ENCODE assay signal across 8 cellular contexts in the genomic region with DNA sequence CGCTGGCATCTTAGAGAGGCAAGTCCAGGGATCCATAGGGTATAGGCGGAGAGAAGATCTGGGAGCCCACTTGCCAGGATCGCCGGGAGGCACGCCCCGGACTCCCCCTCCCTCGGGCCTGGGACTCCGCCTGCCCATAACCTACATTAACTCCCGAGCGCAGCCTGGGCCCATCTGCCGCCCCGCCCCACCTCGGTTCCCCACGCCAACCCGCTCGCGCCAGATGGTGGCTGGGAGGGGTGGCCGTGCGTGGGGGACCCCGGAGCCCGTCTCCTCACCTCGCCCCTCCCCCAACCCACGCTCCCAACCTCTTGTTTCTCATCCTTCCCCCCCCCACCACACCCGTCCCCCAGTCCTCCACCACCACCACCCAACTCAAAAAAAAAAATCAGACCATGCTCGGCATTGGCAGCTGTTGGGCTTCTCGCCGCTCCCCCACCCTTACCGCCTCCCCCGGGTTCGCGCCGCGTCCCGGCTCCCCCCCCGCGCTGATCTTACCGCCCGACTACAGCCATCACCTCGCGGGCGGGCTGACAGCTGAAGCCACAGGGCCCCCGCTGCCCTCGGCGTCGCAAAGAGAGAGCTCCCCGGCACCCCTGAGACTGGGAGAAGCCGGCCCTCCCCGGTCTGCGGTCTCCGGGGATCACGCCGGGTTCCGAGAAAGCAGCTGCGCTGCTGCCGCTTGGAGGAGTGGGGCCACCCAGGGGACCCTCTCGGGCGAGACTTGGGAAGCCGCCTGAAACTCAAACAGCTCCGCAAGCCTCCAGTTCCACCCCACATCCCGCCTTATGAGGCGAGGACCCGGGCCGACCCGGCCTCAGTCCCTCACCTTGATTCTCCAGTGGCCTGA. TPM values are rescaled to one million over a fixed set of nuclear protein-coding genes. Genes with fewer than 3 reads are reported as not detected.
DNase-seq lines count a peak whose midpoint lies in the region; ATAC-seq and TF ChIP-seq lines count a peak whose summit lies in the region.

No MANE protein-coding gene starts in this region.

- peak overlapping the region in 3 of 4 experiments; percentile 17 to 28 (median 22) for H3K4me3 ChIP-seq in fibroblast of lung (replicated peaks in 1 of 4; ENCODE audit: control extremely low read depth in 1 of 4, insufficient read depth in 1 of 4, low read depth in 3 of 4, low read length in 4 of 4)
- peak overlapping the region; percentile 52 for H3K4me3 ChIP-seq in smooth muscle cell
- H3K4me3 ChIP-seq in aorta (ENCODE audit: low read length in 2 of 2) = peak overlapping the region in 1 of 2 donors; percentile 5

- H4K20me1 ChIP-seq in fibroblast of lung (ENCODE audit: control insufficient read depth, extremely low read depth, insufficient read depth, low read length) (no peaks in the 10 kb centered on the region), smooth muscle cell (ENCODE audit: low read depth) (peaks cover 8% of the 10 kb centered on the region)

- no peaks in the 10 kb centered on the region for H3F3A ChIP-seq in smooth muscle cell (ENCODE audit: low read depth)

- 2% methylated on average over 35 of the region's 64 CpGs for WGBS in smooth muscle cell (ENCODE audit: low lambda C conversion rate)
- 8 to 10% methylated on average over 60 to 64 of the region's 64 CpGs for whole genome bisulfite sequencing in aorta, 2 donors

- no peak for ATAC-seq in aorta (ENCODE audit: low FRiP score)
- ATAC-seq in HG02571 (IDR thresholded peaks at IDR 0.05; ENCODE audit: unreplicated experiment) = no peak

- H3K79me2 ChIP-seq in fibroblast of lung (ENCODE audit: control insufficient read depth, insufficient read depth, low read length) (no peaks in the 10 kb centered on the region), smooth muscle cell (ENCODE audit: low read depth) (no peaks in the 10 kb centered on the region)

- peaks cover 11% of the 10 kb centered on the region for H3K4me1 ChIP-seq in fibroblast of lung (ENCODE audit: control insufficient read depth, extremely low read depth, insufficient read depth, low read length)
- H3K4me1 ChIP-seq in smooth muscle cell (ENCODE audit: low read depth) = peaks cover 50% of the 10 kb centered on the region
- no peaks in the 10 kb centered on the region for H3K4me1 ChIP-seq in aorta (ENCODE audit: control insufficient read depth in 1 of 2, insufficient read depth in 2 of 2, low read length in 2 of 2)

- intact Hi-C loops in posterior cingulate gyrus (cut with DNase I) (no loop called here), aorta (cut with DNase I) (no loop called here)

- H2AFZ ChIP-seq in fibroblast of lung (ENCODE audit: low read length) (no peak overlapping the region), smooth muscle cell (ENCODE audit: low read depth) (no peak overlapping the region)

- DNase-seq in NCI-H2227 (lab: John Stamatoyannopoulos, UW; ENCODE audit: unreplicated experiment) (peak; percentile 31), NCI-H2227 treated with DMSO at 0.1 percent for 48 hours (lab: John Stamatoyannopoulos, UW) (no peak), RPMI8226 (peak; percentile 14), fibroblast of lung (ENCODE audit: low read depth in 2 of 2) (no peak), smooth muscle cell (lab: John Stamatoyannopoulos, UW; ENCODE audit: unreplicated experiment) (no peak), posterior cingulate gyrus (no peak), aorta (no peak)

- H3K4me2 ChIP-seq in fibroblast of lung (ENCODE audit: extremely low read depth, insufficient read depth, low read length) = peak overlapping the region; percentile 71
- peak overlapping the region; percentile 90 for H3K4me2 ChIP-seq in smooth muscle cell

- H3K27me3 ChIP-seq in fibroblast of lung (ENCODE audit: control insufficient read depth, insufficient read depth, low read length) (peaks cover 47% of the 10 kb centered on the region), smooth muscle cell (ENCODE audit: low read depth) (peaks cover 98% of the 10 kb centered on the region), aorta (ENCODE audit: control insufficient read depth in 1 of 2, insufficient read depth in 2 of 2, low read length in 1 of 2) (no peaks in the 10 kb centered on the region)

- no peaks in the 10 kb centered on the region for H3K36me3 ChIP-seq in fibroblast of lung (ENCODE audit: control insufficient read depth, insufficient read depth, low read length)
- H3K36me3 ChIP-seq in smooth muscle cell (ENCODE audit: low read depth) = no peaks in the 10 kb centered on the region
- H3K36me3 ChIP-seq in aorta (ENCODE audit: control insufficient read depth in 1 of 2, insufficient read depth in 2 of 2, low read length in 1 of 2) = no peaks in the 10 kb centered on the region

- H3K27ac ChIP-seq in fibroblast of lung (ENCODE audit: insufficient read depth, low read length) (no peak overlapping the region), smooth muscle cell (ENCODE audit: low read depth) (no peak overlapping the region), aorta (ENCODE audit: low read depth in 1 of 2, low read length in 2 of 2) (no peak overlapping the region)

- TF ChIP-seq CTCF in fibroblast of lung (conservative IDR thresholded peaks at IDR 0.05 in 1 of 2, IDR thresholded peaks at IDR 0.05 in 1 of 2; ENCODE audit: low read depth in 1 of 2, low read length in 2 of 2) = no peak
- no peak for TF ChIP-seq CTCF in smooth muscle cell (IDR thresholded peaks at IDR 0.05; ENCODE audit: borderline replicate concordance, insufficient read depth, poor library complexity, severe bottlenecking)

- H3K9me3 ChIP-seq in fibroblast of lung (ENCODE audit: control insufficient read depth, insufficient read depth, low read depth, low read length) (no peaks in the 10 kb centered on the region), smooth muscle cell (replicated peaks; ENCODE audit: low read depth) (no peaks in the 10 kb centered on the region), aorta (ENCODE audit: control insufficient read depth, low read length) (no peaks in the 10 kb centered on the region)

- no peak overlapping the region for H3K9ac ChIP-seq in fibroblast of lung (ENCODE audit: insufficient read depth, low read length)
- no peak overlapping the region for H3K9ac ChIP-seq in smooth muscle cell (ENCODE audit: low read depth)

RNA-seq across cellular contexts. Expression of gene DLL4, which starts 1.4 kb away (rescaled TPM):
- total RNA-seq in fibroblast of lung = under 0.01 TPM in 2 replicates
- polyA plus RNA-seq in fibroblast of lung = 0.18 and 1.0 TPM in 2 replicates
- polyA plus RNA-seq in fibroblast of lung (2012) = 0.22 and 1.5 TPM in 2 replicates
- 0.39 and 6.4 TPM in 2 replicates for polyA minus RNA-seq in fibroblast of lung (ENCODE audit: low replicate concordance)
- 0.04 TPM in 1 of 2 replicates, not detected in the other for total RNA-seq in smooth muscle cell
- polyA plus RNA-seq in smooth muscle cell = 0.37 TPM in 1 of 2 replicates, not detected in the other
- 10 to 100 TPM in 1 of 2 donors, 1 to 10 TPM in 1; 9.7 to 28.4 TPM for total RNA-seq in aorta
- polyA plus RNA-seq in aorta = under 1 TPM; 0.20 to 0.38 TPM

RNA-seq across cellular contexts. Expression of gene CHAC1, which starts 25.5 kb away (rescaled TPM):
- 33.1 and 62.6 TPM in 2 replicates for total RNA-seq in fibroblast of lung
- 7.5 and 14.8 TPM in 2 replicates for polyA plus RNA-seq in fibroblast of lung
- 8.3 and 18.5 TPM in 2 replicates for polyA plus RNA-seq in fibroblast of lung (2012)
- 7.5 and 16.7 TPM in 2 replicates for polyA minus RNA-seq in fibroblast of lung (ENCODE audit: low replicate concordance)
- 25.2 and 29.6 TPM in 2 replicates for total RNA-seq in smooth muscle cell
- polyA plus RNA-seq in smooth muscle cell = 31.5 and 33.6 TPM in 2 replicates
- total RNA-seq in aorta = 1 to 10 TPM; 2.1 to 5.3 TPM
- 1 to 10 TPM; 1.2 to 4.5 TPM for polyA plus RNA-seq in aorta

RNA-seq across cellular contexts. Expression of gene VPS18, which starts 33.5 kb away (rescaled TPM):
- total RNA-seq in fibroblast of lung (33.4 and 36.7 TPM in 2 replicates), smooth muscle cell (14.2 and 15.4 TPM in 2 replicates), aorta (10 to 100 TPM; 18.6 to 22.5 TPM)
- polyA plus RNA-seq in fibroblast of lung (15.5 and 21.3 TPM in 2 replicates), smooth muscle cell (17.2 and 24.4 TPM in 2 replicates), aorta (10 to 100 TPM in 1 of 2 donors, 1 to 10 TPM in 1; 5.5 to 10.3 TPM)
- 23.4 and 29.5 TPM in 2 replicates for polyA plus RNA-seq in fibroblast of lung (2012)
- 75.7 and 108 TPM in 2 replicates for polyA minus RNA-seq in fibroblast of lung (ENCODE audit: low replicate concordance)

RNA-seq across cellular contexts. Expression of gene RHOV, which starts 53.7 kb away (rescaled TPM):
- total RNA-seq in fibroblast of lung (under 0.01 TPM in 1 of 2 replicates, not detected in the other), smooth muscle cell (2.9 and 3.3 TPM in 2 replicates), aorta (under 1 TPM; 0.19 to 0.30 TPM)
- polyA plus RNA-seq in fibroblast of lung (not detected in 2 replicates), smooth muscle cell (3.0 and 10.3 TPM in 2 replicates), aorta (under 1 TPM in 1 of 2 donors, not detected in 1; 0.15 TPM)
- polyA plus RNA-seq in fibroblast of lung (2012) = not detected in 2 replicates
- not detected in 2 replicates for polyA minus RNA-seq in fibroblast of lung (ENCODE audit: low replicate concordance)

Comparison
In these comparisons a context has a peak if more than half of its experiments do, and no peak if none do; other contexts are left out.
1. DNase-seq: peak in NCI-H2227 (single experiment) and RPMI8226 (single experiment); none in NCI-H2227 treated with DMSO at 0.1 percent for 48 hours (single experiment), fibroblast of lung (0 of 2), smooth muscle cell (single experiment), posterior cingulate gyrus (0 of 10) and aorta (0 of 2).
2. RNA of gene DLL4, which starts 1.4 kb away (total RNA-seq): 9.7 to 28.4 TPM in aorta; under 0.01 TPM in fibroblast of lung and 0.04 TPM in smooth muscle cell; every median in the first group is over 10 times any median in the second.